8 cellular contexts compared by ENCODE assay signal in genomic region chr7:76606022-76606421, GRCh38. TPM values are rescaled to one million over a fixed set of nuclear protein-coding genes. Genes with fewer than 3 reads are reported as not detected.
A peak's percentile ranks its signal among the peaks of the same experiment; 100 is the strongest.
DNase-seq lines count a peak whose midpoint lies in the region; ATAC-seq and TF ChIP-seq lines count a peak whose summit lies in the region.
"Not testable (repeated sequence)": the region's sequence is repeated elsewhere in the genome, so short reads cannot be mapped to it uniquely, and the experiment has no call there.

No MANE protein-coding gene starts in this region.

- not testable (repeated sequence) for H3K79me2 ChIP-seq in ACC112 (ENCODE audit: control insufficient read depth, insufficient read depth, low read length, unreplicated experiment); Loucy (ENCODE audit: insufficient read depth, low read length)

- ATAC-seq in GM18520 (IDR thresholded peaks at IDR 0.05; ENCODE audit: unreplicated experiment) (peak; percentile 93), HG02798 (IDR thresholded peaks at IDR 0.05; ENCODE audit: poor library complexity, unreplicated experiment) (peak; percentile 93), left cardiac atrium (peak; percentile 98 to 99)
- ATAC-seq in activated naive CD8-positive, alpha-beta T cell treated with anti-CD3 and anti-CD28 coated beads, Interleukin-2, amount 10 ng/mL, durations not matched to agents 7 days and 5 days (ENCODE audit: low read depth): peak; percentile 92

- H3K4me2 ChIP-seq in Loucy (ENCODE audit: low read depth, low read length, poor library complexity, severe bottlenecking): peak overlapping the region; percentile 37

- H3K9me3 Mint-ChIP-seq in activated naive CD8-positive, alpha-beta T cell treated with anti-CD3 and anti-CD28 coated beads, Interleukin-2, amount 10 ng/mL, durations not matched to agents 7 days and 5 days: not testable (repeated sequence)

- peak overlapping the region; percentile 74 for H3K4me3 Mint-ChIP-seq in activated naive CD8-positive, alpha-beta T cell treated with anti-CD3 and anti-CD28 coated beads, Interleukin-2, amount 10 ng/mL, durations not matched to agents 7 days and 5 days

- H3K36me3 Mint-ChIP-seq in activated naive CD8-positive, alpha-beta T cell treated with anti-CD3 and anti-CD28 coated beads, Interleukin-2, amount 10 ng/mL, durations not matched to agents 7 days and 5 days: not testable (repeated sequence)

- H3K27ac Mint-ChIP-seq in activated naive CD8-positive, alpha-beta T cell treated with anti-CD3 and anti-CD28 coated beads, Interleukin-2, amount 10 ng/mL, durations not matched to agents 7 days and 5 days: peak overlapping the region; percentile 93

- H3F3A ChIP-seq in Loucy (ENCODE audit: low read depth): not testable (repeated sequence)

- not testable (repeated sequence) for H3K9ac ChIP-seq in Loucy (ENCODE audit: low read depth, low read length, poor library complexity, severe bottlenecking)

- H3K9me2 ChIP-seq in Loucy (replicated peaks; ENCODE audit: low read depth, low read length): not testable (repeated sequence)

- H3K27me3 Mint-ChIP-seq in activated naive CD8-positive, alpha-beta T cell treated with anti-CD3 and anti-CD28 coated beads, Interleukin-2, amount 10 ng/mL, durations not matched to agents 7 days and 5 days: not testable (repeated sequence)

- H3K27ac ChIP-seq in ACC112 (ENCODE audit: low read depth, low read length): peak overlapping the region; percentile 43; the same call in 1 of the 2 replicates
- peak overlapping the region; percentile 33 to 52 (median 40) for H3K27ac ChIP-seq in sigmoid colon

- WGBS in sigmoid colon, 2 donors: 0 to 1% methylated on average over 5 of the region's 6 CpGs

- H3K9me3 ChIP-seq in Loucy (ENCODE audit: insufficient read depth, low read depth, low read length); sigmoid colon: not testable (repeated sequence)

- H3K27me3 ChIP-seq in ACC112 (ENCODE audit: insufficient read depth, low read length); Loucy (ENCODE audit: insufficient read depth, low read length, poor library complexity, severe bottlenecking); sigmoid colon: not testable (repeated sequence)

- TF ChIP-seq EP300 in sigmoid colon (IDR thresholded peaks at IDR 0.05): not testable (repeated sequence)

- intact Hi-C loops in left cardiac atrium (cut with DNase I); sigmoid colon (cut with DNase I): not testable (repeated sequence)

- TF ChIP-seq POLR2A in sigmoid colon (IDR thresholded peaks at IDR 0.05): not testable (repeated sequence)

- not testable (repeated sequence) for H3K4me3 ChIP-seq in ACC112 (ENCODE audit: low read depth, low read length); Loucy (ENCODE audit: low read length, poor library complexity, severe bottlenecking); sigmoid colon

- peak; percentile 46 to 93 for DNase-seq in SW 1271 (lab: John Stamatoyannopoulos, UW)
- not testable (repeated sequence) for DNase-seq in activated naive CD8-positive, alpha-beta T cell treated with anti-CD3 and anti-CD28 coated beads, Interleukin-2, amount 10 ng/mL, durations not matched to agents 7 days and 5 days
- DNase-seq in left cardiac atrium: peak; percentile 84
- DNase-seq in sigmoid colon: peak; percentile 92

- H3K36me3 ChIP-seq in ACC112 (ENCODE audit: insufficient read depth, low read length); Loucy (ENCODE audit: insufficient read depth, low read length); sigmoid colon: not testable (repeated sequence)

- not testable (repeated sequence) for TF ChIP-seq CTCF in Loucy (conservative IDR thresholded peaks at IDR 0.05; ENCODE audit: low read length); sigmoid colon (IDR thresholded peaks at IDR 0.05)

- peaks cover 18% of the 10 kb centered on the region for H3K4me1 Mint-ChIP-seq in activated naive CD8-positive, alpha-beta T cell treated with anti-CD3 and anti-CD28 coated beads, Interleukin-2, amount 10 ng/mL, durations not matched to agents 7 days and 5 days

- H4K20me1 ChIP-seq in Loucy (ENCODE audit: insufficient read depth, low read length, poor library complexity, severe bottlenecking): not testable (repeated sequence)

- H2AFZ ChIP-seq in ACC112 (ENCODE audit: low read length, unreplicated experiment); Loucy (ENCODE audit: low read length): not testable (repeated sequence)

- POLR2A ChIA-PET in activated naive CD8-positive, alpha-beta T cell treated with anti-CD3 and anti-CD28 coated beads, Interleukin-2, amount 10 ng/mL, durations not matched to agents 7 days and 5 days (lab: Charles Lee): not testable (repeated sequence)

- not testable (repeated sequence) for H3K4me1 ChIP-seq in ACC112 (ENCODE audit: control insufficient read depth, insufficient read depth, low read length, unreplicated experiment); Loucy (ENCODE audit: insufficient read depth, low read length, poor library complexity, severe bottlenecking); sigmoid colon

RNA-seq across cellular contexts. Expression of gene POMZP3, which starts 21.1 kb away (rescaled TPM):
- 10 to 100 TPM; 12.7 to 13.9 TPM for total RNA-seq in activated naive CD8-positive, alpha-beta T cell treated with anti-CD3 and anti-CD28 coated beads, Interleukin-2, amount 10 ng/mL, durations not matched to agents 7 days and 5 days
- total RNA-seq in left cardiac atrium (1 to 10 TPM; 5.7 to 7.7 TPM), sigmoid colon (1 to 10 TPM; 6.4 to 8.4 (median 7.3) TPM)
- 10 to 100 TPM in 2 of 3 donors, 1 to 10 TPM in 1; 3.0 to 12.2 (median 10.2) TPM for polyA plus RNA-seq in sigmoid colon
